Comparison of ENCODE assay signal across 2 cellular contexts in the genomic region with DNA sequence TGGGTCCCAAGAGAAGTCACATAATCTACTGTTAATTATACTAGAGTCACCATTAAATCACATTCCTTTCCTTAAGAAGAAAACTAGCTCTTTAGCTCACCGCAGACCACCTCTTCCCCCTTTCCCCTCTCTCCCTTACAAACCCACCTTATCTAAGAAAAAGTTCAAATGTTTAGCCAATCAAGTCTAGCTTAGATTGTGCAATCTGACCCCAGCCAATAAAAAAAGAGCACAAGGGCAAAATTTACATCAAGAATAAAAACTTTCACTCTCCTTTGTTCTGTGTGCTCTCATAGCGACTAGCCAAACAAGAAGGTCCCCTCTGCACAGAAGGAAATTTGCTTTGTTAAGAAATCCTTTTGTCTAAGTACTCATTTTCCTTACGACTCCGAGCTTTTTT.
A peak's percentile ranks its signal among the peaks of the same experiment; 100 is the strongest.
TF ChIP-seq lines count a peak whose summit lies in the region.

No MANE protein-coding gene starts in this region.

TF ChIP-seq in IMR-90, 13 proteins besides CTCF, POLR2A, EP300 and RAD21:
- TF ChIP-seq CEBPB (IDR thresholded peaks at IDR 0.05; ENCODE audit: low read depth, low read length) (peak; percentile 74), MAZ (IDR thresholded peaks at IDR 0.05; ENCODE audit: borderline replicate concordance, low read depth, low read length) (no peak)

TF ChIP-seq in K562, 482 proteins besides CTCF, POLR2A, EP300 and RAD21:
- no peak for TF ChIP-seq E2F3 (CRISPR knock-in tag; IDR thresholded peaks at IDR 0.05)
- peak; percentile 71 for TF ChIP-seq CEBPB (tag; IDR thresholded peaks at IDR 0.05)
- TF ChIP-seq CEBPG (CRISPR knock-in tag; IDR thresholded peaks at IDR 0.05): no peak
- peak; percentile 20 to 51; a peak in 1 of 4 replicates for TF ChIP-seq CEBPG (tag; conservative IDR thresholded peaks at IDR 0.05 in 1 of 2, IDR thresholded peaks at IDR 0.05 in 1 of 2)
